In genomic region chr6:158642805-158643489, GRCh38 we compare ENCODE assay signal across 9 cellular contexts. TPM values are rescaled to one million over a fixed set of nuclear protein-coding genes. Genes with fewer than 3 reads are reported as not detected.
DNase-seq lines count a peak whose midpoint lies in the region; ATAC-seq and TF ChIP-seq lines count a peak whose summit lies in the region.
"Had no signal": no experiment of that assay in that cellular context is flagged by ENCODE, and none has a peak within 500 bp of the region (broad histone marks: within the 10 kb centered on the region; RNA-seq: fewer than 3 reads in every experiment).

No MANE protein-coding gene starts in this region.

- TF ChIP-seq CTCF in left lung (IDR thresholded peaks at IDR 0.05), result no peak
- TF ChIP-seq CTCF in upper lobe of right lung (IDR thresholded peaks at IDR 0.05), result no peak

- peak overlapping the region; percentile 98 for H3K4me3 Mint-ChIP-seq in activated naive CD4-positive, alpha-beta T cell treated with anti-CD3 and anti-CD28 coated beads, Interleukin-2, amount 10 ng/mL, durations not matched to agents 7 days and 5 days

- H3K9me3 Mint-ChIP-seq in activated naive CD4-positive, alpha-beta T cell treated with anti-CD3 and anti-CD28 coated beads, Interleukin-2, amount 10 ng/mL, durations not matched to agents 7 days and 5 days, result no peaks in the 10 kb centered on the region
- no peaks in the 10 kb centered on the region for H3K9me3 Mint-ChIP-seq in activated naive CD4-positive, alpha-beta T cell treated with anti-CD3 and anti-CD28 coated beads, Interleukin-2, amount 50 U/mL, for 72 hours

- H3K36me3 Mint-ChIP-seq in activated naive CD4-positive, alpha-beta T cell treated with anti-CD3 and anti-CD28 coated beads, Interleukin-2, amount 10 ng/mL, durations not matched to agents 7 days and 5 days, result peaks cover 44% of the 10 kb centered on the region
- H3K36me3 Mint-ChIP-seq in activated naive CD4-positive, alpha-beta T cell treated with anti-CD3 and anti-CD28 coated beads, Interleukin-2, amount 50 U/mL, for 72 hours, result peaks cover 31 to 52% of the 10 kb centered on the region in 2 donors

- peaks cover 4% of the 10 kb centered on the region for H3K27me3 Mint-ChIP-seq in activated naive CD4-positive, alpha-beta T cell treated with anti-CD3 and anti-CD28 coated beads, Interleukin-2, amount 10 ng/mL, durations not matched to agents 7 days and 5 days

- H3K27me3 ChIP-seq in left lung (no peaks in the 10 kb centered on the region), upper lobe of right lung (no peaks in the 10 kb centered on the region)

- CTCF ChIA-PET in activated naive CD4-positive, alpha-beta T cell treated with anti-CD3 and anti-CD28 coated beads, Interleukin-2, amount 10 ng/mL, durations not matched to agents 7 days and 5 days (lab: Charles Lee), result interaction anchor here (1.6 to 6.0 kb wide), 4 partner anchors 10 to 423 kb away, joined by 3 to 33 read pairs (median 20); no protein-coding TSS in a partner anchor

- peaks cover 73% of the 10 kb centered on the region for H3K4me1 Mint-ChIP-seq in activated naive CD4-positive, alpha-beta T cell treated with anti-CD3 and anti-CD28 coated beads, Interleukin-2, amount 10 ng/mL, durations not matched to agents 7 days and 5 days

- peaks cover 0 to 16% of the 10 kb centered on the region in 2 donors for H3K36me3 ChIP-seq in left lung
- peaks cover 16% of the 10 kb centered on the region for H3K36me3 ChIP-seq in upper lobe of right lung

- H3K4me3 ChIP-seq in left lung (peak overlapping the region; percentile 81 to 98), upper lobe of right lung (peak overlapping the region; percentile 98)

- peak in 1 of 2 donors; percentile 17 for ATAC-seq in activated naive CD4-positive, alpha-beta T cell treated with anti-CD3 and anti-CD28 coated beads, Interleukin-2, amount 50 U/mL, for 72 hours
- no peak for ATAC-seq in left lung
- no peak for ATAC-seq in upper lobe of right lung

- intact Hi-C loops in left lung (cut with DNase I) (no loop called here), upper lobe of right lung (cut with DNase I) (no loop called here)

- H3K9me3 ChIP-seq in left lung (no peaks in the 10 kb centered on the region), upper lobe of right lung (no peaks in the 10 kb centered on the region)

- H3K4me1 ChIP-seq in left lung (peaks cover 5 to 63% of the 10 kb centered on the region in 2 donors), upper lobe of right lung (peaks cover 33% of the 10 kb centered on the region)

- H3K27ac Mint-ChIP-seq in activated naive CD4-positive, alpha-beta T cell treated with anti-CD3 and anti-CD28 coated beads, Interleukin-2, amount 10 ng/mL, durations not matched to agents 7 days and 5 days, result peak overlapping the region; percentile 97
- peak overlapping the region; percentile 98 to 100 for H3K27ac Mint-ChIP-seq in activated naive CD4-positive, alpha-beta T cell treated with anti-CD3 and anti-CD28 coated beads, Interleukin-2, amount 50 U/mL, for 72 hours

- H3K27ac ChIP-seq in left lung (peak overlapping the region; percentile 90 to 98), upper lobe of right lung (peak overlapping the region; percentile 99)

- no peak for DNase-seq in activated naive CD4-positive, alpha-beta T cell treated with anti-CD3 and anti-CD28 coated beads, Interleukin-2, amount 10 ng/mL, durations not matched to agents 7 days and 5 days
- DNase-seq in activated naive CD4-positive, alpha-beta T cell treated with anti-CD3 and anti-CD28 coated beads, Interleukin-2, amount 50 U/mL, for 16 hours, result no peak
- no peak for DNase-seq in activated naive CD4-positive, alpha-beta T cell treated with anti-CD3 and anti-CD28 coated beads, Interleukin-2, amount 50 U/mL, for 72 hours (ENCODE audit: low spot score in 2 of 2)
- DNase-seq in left lung, result no peak
- peak; percentile 4 for DNase-seq in upper lobe of right lung
- DNase-seq in HCEC 1CT, result no peak
- DNase-seq in DMS153 (lab: John Stamatoyannopoulos, UW), result no peak
- DNase-seq in SHP77 treated with DMSO at 0.1 percent for 48 hours (lab: John Stamatoyannopoulos, UW), result no peak
- DNase-seq: activated CD4-positive, alpha-beta T cell treated with anti-CD3 and anti-CD28 coated beads for 4 hours had no signal

RNA-seq across cellular contexts. Expression of gene DYNLT1, which starts 1.6 kb away (rescaled TPM):
- total RNA-seq in activated naive CD4-positive, alpha-beta T cell treated with anti-CD3 and anti-CD28 coated beads, Interleukin-2, amount 50 U/mL, for 72 hours, result 10 to 100 TPM; 51.4 to 91.0 TPM
- total RNA-seq in left lung (100 to 1,000 TPM; 147 to 163 TPM), upper lobe of right lung (104 TPM)

RNA-seq across cellular contexts. Expression of gene SYTL3, which starts 6.9 kb away (rescaled TPM):
- 100 to 1,000 TPM; 122 to 143 TPM for total RNA-seq in activated naive CD4-positive, alpha-beta T cell treated with anti-CD3 and anti-CD28 coated beads, Interleukin-2, amount 50 U/mL, for 72 hours
- total RNA-seq in left lung (1 to 10 TPM; 6.5 to 9.1 TPM), upper lobe of right lung (8.7 TPM)

Comparison
In these comparisons a context has a peak if more than half of its experiments do, and no peak if none do; other contexts are left out.
1. RNA of gene SYTL3, which starts 6.9 kb away (total RNA-seq): 122 to 143 TPM in activated naive CD4-positive, alpha-beta T cell treated with anti-CD3 and anti-CD28 coated beads, Interleukin-2, amount 50 U/mL, for 72 hours; 6.5 to 9.1 TPM in left lung and 8.7 TPM in upper lobe of right lung (single experiment); every median in the first group is over 10 times any median in the second.